In the genomic region with DNA sequence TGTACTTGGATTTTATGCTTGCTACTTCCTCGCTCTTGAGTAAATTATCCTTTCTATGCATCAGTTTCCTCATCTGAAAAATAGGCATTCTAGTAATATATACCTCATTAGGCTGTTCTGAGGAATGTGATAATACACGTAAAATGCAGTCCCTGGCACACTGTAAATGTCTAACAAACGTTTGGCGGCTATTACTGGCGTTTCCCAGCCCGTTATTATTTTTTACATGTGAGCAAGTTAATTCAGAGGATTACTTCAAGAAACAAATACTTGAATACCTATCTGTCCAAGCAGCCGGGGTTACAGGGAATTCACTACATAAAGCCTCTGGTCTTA, we compare ENCODE assay signal across 8 cellular contexts. TPM values are rescaled to one million over a fixed set of nuclear protein-coding genes. Genes with fewer than 3 reads are reported as not detected.
DNase-seq lines count a peak whose midpoint lies in the region; ATAC-seq and TF ChIP-seq lines count a peak whose summit lies in the region.

No MANE protein-coding gene starts in this region.

- peak overlapping the region; percentile 92 for H3K27ac ChIP-seq in iPS-18a (ENCODE audit: low read length)

- peak overlapping the region; percentile 98 for H3K27ac Mint-ChIP-seq in activated T-helper 17 cell treated with anti-CD3 and anti-CD28 coated beads, Interleukin-2, amount 50 U/mL, for 72 hours
- peak overlapping the region; percentile 100 for H3K27ac Mint-ChIP-seq in stimulated activated effector memory CD8-positive, alpha-beta T cell treated with anti-CD3 and anti-CD28 coated beads, Interleukin-12 subunit alpha, Interleukin-12 subunit beta, amount 100 ng/mL, for 72 hours

- peaks cover 31% of the 10 kb centered on the region for H3K36me3 ChIP-seq in iPS-18a (ENCODE audit: control insufficient read depth, low read depth, low read length)

- peak overlapping the region; percentile 91 for H3K9ac ChIP-seq in iPS-18a (ENCODE audit: low read length)

- peaks cover 6% of the 10 kb centered on the region for H3K4me1 Mint-ChIP-seq in activated T-helper 17 cell treated with anti-CD3 and anti-CD28 coated beads, Interleukin-2, amount 50 U/mL, for 72 hours
- peaks cover 21% of the 10 kb centered on the region for H3K4me1 Mint-ChIP-seq in stimulated activated effector memory CD8-positive, alpha-beta T cell treated with anti-CD3 and anti-CD28 coated beads, Interleukin-12 subunit alpha, Interleukin-12 subunit beta, amount 100 ng/mL, for 72 hours

- H3K36me3 Mint-ChIP-seq in activated T-helper 17 cell treated with anti-CD3 and anti-CD28 coated beads, Interleukin-2, amount 50 U/mL, for 72 hours (ENCODE audit: low read depth): peaks cover 50% of the 10 kb centered on the region
- H3K36me3 Mint-ChIP-seq in stimulated activated effector memory CD8-positive, alpha-beta T cell treated with anti-CD3 and anti-CD28 coated beads, Interleukin-12 subunit alpha, Interleukin-12 subunit beta, amount 100 ng/mL, for 72 hours: peaks cover 45% of the 10 kb centered on the region

- no peaks in the 10 kb centered on the region for H3K9me3 ChIP-seq in iPS-18a (ENCODE audit: control insufficient read depth, low read depth, low read length)

- H3K4me3 ChIP-seq in HFF-Myc (replicated peaks; ENCODE audit: low read depth, low read length) (peak overlapping the region; percentile 88), iPS-18a (ENCODE audit: low read length) (peak overlapping the region; percentile 98)

- intact Hi-C loops in head of caudate nucleus (cut with DNase I): no loop called here

- no peaks in the 10 kb centered on the region for H3K4me1 ChIP-seq in iPS-18a (ENCODE audit: control insufficient read depth, low read depth, low read length)

- no peaks in the 10 kb centered on the region for H3K27me3 ChIP-seq in iPS-18a (ENCODE audit: control insufficient read depth, insufficient read depth, low read length)

- no peak for TF ChIP-seq CTCF in HFF-Myc (IDR thresholded peaks at IDR 0.05; ENCODE audit: low read depth, low read length, missing control alignments)

- H3K27me3 Mint-ChIP-seq in activated T-helper 17 cell treated with anti-CD3 and anti-CD28 coated beads, Interleukin-2, amount 50 U/mL, for 72 hours: no peaks in the 10 kb centered on the region

- ATAC-seq in activated T-helper 17 cell treated with anti-CD3 and anti-CD28 coated beads, Interleukin-2, amount 50 U/mL, for 72 hours (replicated peaks): no peak
- ATAC-seq in stimulated activated effector memory CD8-positive, alpha-beta T cell treated with anti-CD3 and anti-CD28 coated beads, Interleukin-12 subunit alpha, Interleukin-12 subunit beta, amount 100 ng/mL, for 72 hours: no peak
- no peak for ATAC-seq in HG03039 (IDR thresholded peaks at IDR 0.05; ENCODE audit: unreplicated experiment)
- ATAC-seq in GM21528 (IDR thresholded peaks at IDR 0.05; ENCODE audit: low FRiP score, unreplicated experiment): no peak

- H3K4me3 Mint-ChIP-seq in activated T-helper 17 cell treated with anti-CD3 and anti-CD28 coated beads, Interleukin-2, amount 50 U/mL, for 72 hours: peak overlapping the region; percentile 97
- H3K4me3 Mint-ChIP-seq in stimulated activated effector memory CD8-positive, alpha-beta T cell treated with anti-CD3 and anti-CD28 coated beads, Interleukin-12 subunit alpha, Interleukin-12 subunit beta, amount 100 ng/mL, for 72 hours: peak overlapping the region; percentile 92

- DNase-seq in HFF-Myc (ENCODE audit: extremely low read depth, low read depth) (no peak), head of caudate nucleus (no peak), DMS153 treated with DMSO at 0.1 percent for 48 hours (lab: John Stamatoyannopoulos, UW; ENCODE audit: unreplicated experiment) (no peak)
- no peak for DNase-seq in stimulated activated effector memory CD8-positive, alpha-beta T cell treated with anti-CD3 and anti-CD28 coated beads, Interleukin-12 subunit alpha, Interleukin-12 subunit beta, amount 100 ng/mL, for 72 hours (ENCODE audit: low spot score in 2 of 2)

- no peaks in the 10 kb centered on the region for H3K9me3 Mint-ChIP-seq in activated T-helper 17 cell treated with anti-CD3 and anti-CD28 coated beads, Interleukin-2, amount 50 U/mL, for 72 hours
- no peaks in the 10 kb centered on the region for H3K9me3 Mint-ChIP-seq in stimulated activated effector memory CD8-positive, alpha-beta T cell treated with anti-CD3 and anti-CD28 coated beads, Interleukin-12 subunit alpha, Interleukin-12 subunit beta, amount 100 ng/mL, for 72 hours

RNA-seq across cellular contexts. Expression of gene C2orf49, which starts 0.6 kb away (rescaled TPM):
- 10 to 100 TPM; 17.7 to 23.8 TPM for total RNA-seq in activated T-helper 17 cell treated with anti-CD3 and anti-CD28 coated beads, Interleukin-2, amount 50 U/mL, for 72 hours

RNA-seq across cellular contexts. Expression of gene TGFBRAP1, which starts 7.2 kb away (rescaled TPM):
- total RNA-seq in activated T-helper 17 cell treated with anti-CD3 and anti-CD28 coated beads, Interleukin-2, amount 50 U/mL, for 72 hours: 10 to 100 TPM; 16.5 to 28.0 TPM
